40 cellular contexts compared by ENCODE assay signal in the genomic region with DNA sequence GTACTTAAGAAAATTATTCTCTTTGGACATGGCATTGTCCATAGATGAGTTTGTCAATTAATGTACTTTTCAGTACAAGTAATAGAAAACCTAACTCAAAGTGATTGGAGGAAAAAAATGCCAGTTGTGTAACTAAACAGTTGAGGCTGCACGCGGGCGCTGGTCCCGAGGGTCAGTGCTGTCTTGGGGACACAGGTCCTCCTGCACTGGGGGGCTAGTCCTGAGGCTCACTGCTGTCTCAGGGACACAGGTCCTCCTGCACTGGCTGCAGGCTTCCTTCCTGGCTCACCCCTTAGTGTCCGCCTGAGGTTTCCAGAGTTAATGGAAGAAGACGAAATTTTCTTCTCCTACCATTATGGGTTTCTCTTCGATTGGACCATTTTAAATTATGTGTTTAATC.
"Had no signal": no experiment of that assay in that cellular context is flagged by ENCODE, and none has a peak within 500 bp of the region (broad histone marks: within the 10 kb centered on the region; RNA-seq: fewer than 3 reads in every experiment).

No MANE protein-coding gene starts in this region.

- H3K36me3 ChIP-seq: adrenal gland, ascending aorta, brain microvascular endothelial cell, breast epithelium, cardiac muscle cell had no signal

- H3K9me3 ChIP-seq: adrenal gland, ascending aorta, body of pancreas, breast epithelium had no signal

- H3K36me3 Mint-ChIP-seq: activated naive CD4-positive, alpha-beta T cell treated with anti-CD3 and anti-CD28 coated beads, Interleukin-2, amount 10 ng/mL, durations not matched to agents 7 days and 5 days; activated naive CD4-positive, alpha-beta T cell treated with anti-CD3 and anti-CD28 coated beads, Interleukin-2, amount 50 U/mL, for 24 hours; activated naive CD4-positive, alpha-beta T cell treated with anti-CD3 and anti-CD28 coated beads, Interleukin-2, amount 50 U/mL, for 72 hours; activated naive CD8-positive, alpha-beta T cell; activated naive CD8-positive, alpha-beta T cell treated with anti-CD3 and anti-CD28 coated beads for 36 hours; brain had no signal

- H3K27ac Mint-ChIP-seq: activated naive CD4-positive, alpha-beta T cell treated with anti-CD3 and anti-CD28 coated beads for 36 hours; activated naive CD4-positive, alpha-beta T cell treated with anti-CD3 and anti-CD28 coated beads, Interleukin-2, amount 10 ng/mL, durations not matched to agents 7 days and 5 days; activated naive CD4-positive, alpha-beta T cell treated with anti-CD3 and anti-CD28 coated beads, Interleukin-2, amount 50 U/mL, for 24 hours; activated naive CD4-positive, alpha-beta T cell treated with anti-CD3 and anti-CD28 coated beads, Interleukin-2, amount 50 U/mL, for 72 hours; activated naive CD8-positive, alpha-beta T cell; activated naive CD8-positive, alpha-beta T cell treated with anti-CD3 and anti-CD28 coated beads for 36 hours; activated naive CD8-positive, alpha-beta T cell treated with anti-CD3 and anti-CD28 coated beads, Interleukin-2, amount 10 ng/mL, durations not matched to agents 7 days and 5 days; activated naive CD8-positive, alpha-beta T cell treated with anti-CD3 and anti-CD28 coated beads, Interleukin-2, amount 50 U/mL, for 24 hours; activated T-cell treated with anti-CD3 and anti-CD28 coated beads, Interleukin-2, amount 50 U/mL, for 24 hours; activated T-cell treated with anti-CD3 and anti-CD28 coated beads, Interleukin-2, amount 50 U/mL, for 72 hours; activated T-helper 1 cell treated with anti-CD3 and anti-CD28 coated beads, Interleukin-12 subunit alpha, Interleukin-12 subunit beta, Interleukin-2, Interleukin-4 antibody, amounts not matched to agents 30 ng/mL and 10 ng/mL and 1 ng/mL, durations not matched to agents 14 hours and 24 hours and 36 hours; activated T-helper 17 cell treated with anti-CD3 and anti-CD28 coated beads, Interleukin-2, amount 50 U/mL, for 72 hours; activated T-helper 2 cell treated with anti-CD3 and anti-CD28 coated beads, Interferon-gamma antibody, Interleukin-2, Interleukin-4, amounts not matched to agents 10 μg/mL and 5 μg/mL and 100 μg/mL, durations not matched to agents 14 hours and 24 hours and 36 hours; brain had no signal

- FAIRE-seq: astrocyte, bronchial epithelial cell had no signal

- H3K9me3 Mint-ChIP-seq: activated naive CD4-positive, alpha-beta T cell treated with anti-CD3 and anti-CD28 coated beads for 36 hours; activated naive CD4-positive, alpha-beta T cell treated with anti-CD3 and anti-CD28 coated beads, Interleukin-2, amount 10 ng/mL, durations not matched to agents 7 days and 5 days; activated naive CD4-positive, alpha-beta T cell treated with anti-CD3 and anti-CD28 coated beads, Interleukin-2, amount 50 U/mL, for 24 hours; activated naive CD4-positive, alpha-beta T cell treated with anti-CD3 and anti-CD28 coated beads, Interleukin-2, amount 50 U/mL, for 72 hours; activated naive CD8-positive, alpha-beta T cell treated with anti-CD3 and anti-CD28 coated beads, Interleukin-2, amount 50 U/mL, for 24 hours; activated T-cell treated with anti-CD3 and anti-CD28 coated beads, Interleukin-2, amount 50 U/mL, for 24 hours; activated T-cell treated with anti-CD3 and anti-CD28 coated beads, Interleukin-2, amount 50 U/mL, for 4 hours; activated T-cell treated with anti-CD3 and anti-CD28 coated beads, Interleukin-2, amount 50 U/mL, for 72 hours; activated T-helper 1 cell treated with anti-CD3 and anti-CD28 coated beads, Interleukin-12 subunit alpha, Interleukin-12 subunit beta, Interleukin-2, Interleukin-4 antibody, amounts not matched to agents 30 ng/mL and 10 ng/mL and 1 ng/mL, durations not matched to agents 14 hours and 24 hours and 36 hours; activated T-helper 17 cell treated with anti-CD3 and anti-CD28 coated beads, Interleukin-2, amount 50 U/mL, for 72 hours; activated T-helper 2 cell treated with anti-CD3 and anti-CD28 coated beads, Interferon-gamma antibody, Interleukin-2, Interleukin-4, amounts not matched to agents 10 μg/mL and 5 μg/mL and 100 μg/mL, durations not matched to agents 14 hours and 24 hours and 36 hours; brain; central memory CD8-positive, alpha-beta T cell had no signal

- H3K27me3 Mint-ChIP-seq: activated T-helper 17 cell treated with anti-CD3 and anti-CD28 coated beads, Interleukin-2, amount 50 U/mL, for 72 hours; brain had no signal

- DNase-seq: activated effector memory CD4-positive, alpha-beta T cell treated with anti-CD3 and anti-CD28 coated beads, Interleukin-2, amount 50 U/mL, for 16 hours; activated effector memory CD4-positive, alpha-beta T cell treated with Interleukin-2 at 50 U/mL for 16 hours; activated gamma-delta T cell; activated gamma-delta T cell treated with Interleukin-2 at 50 U/mL for 16 hours; activated naive CD4-positive, alpha-beta T cell; activated naive CD4-positive, alpha-beta T cell treated with anti-CD3 and anti-CD28 coated beads for 36 hours; activated naive CD4-positive, alpha-beta T cell treated with anti-CD3 and anti-CD28 coated beads, Interleukin-2, amount 10 ng/mL, durations not matched to agents 7 days and 5 days; activated naive CD4-positive, alpha-beta T cell treated with anti-CD3 and anti-CD28 coated beads, Interleukin-2, amount 50 U/mL, for 16 hours; activated naive CD4-positive, alpha-beta T cell treated with Interleukin-2 at 50 U/mL for 16 hours; activated naive CD8-positive, alpha-beta T cell treated with anti-CD3 and anti-CD28 coated beads for 36 hours; activated naive CD8-positive, alpha-beta T cell treated with anti-CD3 and anti-CD28 coated beads, Interleukin-2, amount 10 ng/mL, durations not matched to agents 7 days and 5 days; activated naive CD8-positive, alpha-beta T cell treated with anti-CD3 and anti-CD28 coated beads, Interleukin-2, amount 50 U/mL, for 24 hours; activated T-cell treated with anti-CD3 and anti-CD28 coated beads, Interleukin-2, amount 50 U/mL, for 1 hour; activated T-cell treated with anti-CD3 and anti-CD28 coated beads, Interleukin-2, amount 50 U/mL, for 24 hours; activated T-cell treated with anti-CD3 and anti-CD28 coated beads, Interleukin-2, amount 50 U/mL, for 4 hours; activated T-cell treated with anti-CD3 and anti-CD28 coated beads, Interleukin-2, amount 50 U/mL, for 48 hours; activated T-cell treated with anti-CD3 and anti-CD28 coated beads, Interleukin-2, amount 50 U/mL, for 72 hours; adrenal gland; amniotic stem cell; amygdala; anterior cingulate cortex; aorta; body of pancreas; brain microvascular endothelial cell; caudate nucleus; central memory CD4-positive, alpha-beta T cell; cerebellar nuclear complex had no signal

- H3K4me3 Mint-ChIP-seq: activated naive CD4-positive, alpha-beta T cell treated with anti-CD3 and anti-CD28 coated beads for 36 hours; activated naive CD4-positive, alpha-beta T cell treated with anti-CD3 and anti-CD28 coated beads, Interleukin-2, amount 10 ng/mL, durations not matched to agents 7 days and 5 days; activated naive CD4-positive, alpha-beta T cell treated with anti-CD3 and anti-CD28 coated beads, Interleukin-2, amount 50 U/mL, for 24 hours; activated naive CD8-positive, alpha-beta T cell; activated naive CD8-positive, alpha-beta T cell treated with anti-CD3 and anti-CD28 coated beads for 36 hours; activated naive CD8-positive, alpha-beta T cell treated with anti-CD3 and anti-CD28 coated beads, Interleukin-2, amount 10 ng/mL, durations not matched to agents 7 days and 5 days; activated naive CD8-positive, alpha-beta T cell treated with anti-CD3 and anti-CD28 coated beads, Interleukin-2, amount 50 U/mL, for 24 hours; activated T-cell treated with anti-CD3 and anti-CD28 coated beads, Interleukin-2, amount 50 U/mL, for 24 hours; activated T-cell treated with anti-CD3 and anti-CD28 coated beads, Interleukin-2, amount 50 U/mL, for 4 hours; activated T-cell treated with anti-CD3 and anti-CD28 coated beads, Interleukin-2, amount 50 U/mL, for 72 hours; activated T-helper 1 cell treated with anti-CD3 and anti-CD28 coated beads, Interleukin-12 subunit alpha, Interleukin-12 subunit beta, Interleukin-2, Interleukin-4 antibody, amounts not matched to agents 30 ng/mL and 10 ng/mL and 1 ng/mL, durations not matched to agents 14 hours and 24 hours and 36 hours; activated T-helper 17 cell treated with anti-CD3 and anti-CD28 coated beads, Interleukin-2, amount 50 U/mL, for 72 hours; brain; central memory CD8-positive, alpha-beta T cell had no signal

- ATAC-seq: activated naive CD4-positive, alpha-beta T cell treated with anti-CD3 and anti-CD28 coated beads, Interleukin-2, amount 50 U/mL, for 72 hours; activated naive CD8-positive, alpha-beta T cell treated with anti-CD3 and anti-CD28 coated beads, Interleukin-2, amount 50 U/mL, for 24 hours; activated T-cell treated with anti-CD3 and anti-CD28 coated beads, Interleukin-2, amount 50 U/mL, for 4 hours; activated T-cell treated with anti-CD3 and anti-CD28 coated beads, Interleukin-2, amount 50 U/mL, for 72 hours; activated T-helper 17 cell treated with anti-CD3 and anti-CD28 coated beads, Interleukin-2, amount 50 U/mL, for 72 hours; body of pancreas had no signal

- H3K4me3 ChIP-seq: adrenal gland, ascending aorta, body of pancreas, breast epithelium, cardiac muscle cell had no signal

- H3K4me1 Mint-ChIP-seq: activated naive CD4-positive, alpha-beta T cell treated with anti-CD3 and anti-CD28 coated beads, Interleukin-2, amount 10 ng/mL, durations not matched to agents 7 days and 5 days; activated naive CD4-positive, alpha-beta T cell treated with anti-CD3 and anti-CD28 coated beads, Interleukin-2, amount 50 U/mL, for 24 hours; activated naive CD8-positive, alpha-beta T cell treated with anti-CD3 and anti-CD28 coated beads for 36 hours; activated naive CD8-positive, alpha-beta T cell treated with anti-CD3 and anti-CD28 coated beads, Interleukin-2, amount 50 U/mL, for 24 hours; activated T-helper 17 cell treated with anti-CD3 and anti-CD28 coated beads, Interleukin-2, amount 50 U/mL, for 72 hours; brain; central memory CD8-positive, alpha-beta T cell had no signal

- H3K27me3 ChIP-seq: adrenal gland, ascending aorta, body of pancreas, brain microvascular endothelial cell, breast epithelium, cardiac muscle cell had no signal

- H3K27ac ChIP-seq: adrenal gland, ascending aorta, body of pancreas, brain microvascular endothelial cell, breast epithelium, cardiac muscle cell had no signal

- H3K4me1 ChIP-seq: adrenal gland, ascending aorta, body of pancreas, breast epithelium had no signal
